In the genomic region with DNA sequence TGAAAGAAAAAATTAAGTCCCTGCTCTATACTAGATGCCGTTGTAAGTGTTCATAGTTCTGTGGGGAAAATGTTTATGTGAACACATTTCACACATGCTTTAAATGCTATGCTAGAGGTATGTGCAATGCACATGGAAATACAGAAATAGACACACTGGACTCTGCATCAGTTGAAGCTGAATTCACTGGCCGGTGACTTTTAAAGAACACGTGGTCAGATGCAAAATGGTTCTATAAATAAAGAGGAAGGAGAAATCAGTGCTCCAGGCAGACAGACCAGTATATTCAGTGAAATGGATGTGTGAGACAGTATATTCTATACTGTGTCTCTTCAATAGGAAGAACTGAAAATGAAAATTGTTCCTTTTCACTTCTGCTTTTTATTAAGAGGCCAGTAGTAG, we compare ENCODE assay signal across 10 cellular contexts. TPM values are rescaled to one million over a fixed set of nuclear protein-coding genes. Genes with fewer than 3 reads are reported as not detected.
A peak's percentile ranks its signal among the peaks of the same experiment; 100 is the strongest.
DNase-seq lines count a peak whose midpoint lies in the region; ATAC-seq and TF ChIP-seq lines count a peak whose summit lies in the region.
"Had no signal": no experiment of that assay in that cellular context is flagged by ENCODE, and none has a peak within 500 bp of the region (broad histone marks: within the 10 kb centered on the region; RNA-seq: fewer than 3 reads in every experiment).

No MANE protein-coding gene starts in this region.

- no peak overlapping the region for H3K23ac ChIP-seq in neuronal stem cell (ENCODE audit: low read depth, low read length, poor library complexity)

- H3K4me1 ChIP-seq in adrenal gland (replicated peaks in 1 of 2) (no peaks in the 10 kb centered on the region), neuronal stem cell (ENCODE audit: control insufficient read depth in 2 of 2, insufficient read depth in 1 of 2, low read depth in 1 of 2, low read length in 2 of 2) (no peaks in the 10 kb centered on the region)

- no peaks in the 10 kb centered on the region for H4K20me1 ChIP-seq in SU-DHL-6 (ENCODE audit: low read depth, low read length)

- H3K27me3 ChIP-seq in SU-DHL-6 (ENCODE audit: low read length) (no peaks in the 10 kb centered on the region), adrenal gland (no peaks in the 10 kb centered on the region), neuronal stem cell (ENCODE audit: control insufficient read depth in 3 of 3, insufficient read depth in 3 of 3, low read depth in 1 of 3, low read length in 3 of 3) (no peaks in the 10 kb centered on the region)

- H4K8ac ChIP-seq in neuronal stem cell (ENCODE audit: low read depth, low read length): no peak overlapping the region

- no peak overlapping the region for H4K91ac ChIP-seq in neuronal stem cell (ENCODE audit: low read depth, low read length, poor library complexity)

- intact Hi-C loops in adrenal gland (cut with DNase I): no loop called here

- H3K27ac ChIP-seq in SU-DHL-6 (ENCODE audit: low read depth, low read length) (peak overlapping the region; percentile 70), adrenal gland (no peak overlapping the region), neuronal stem cell (replicated peaks; ENCODE audit: low read length) (no peak overlapping the region)

- DNase-seq in GM12865 (ENCODE audit: low read depth) (peak; percentile 62), adrenal gland (no peak), NCI-H774 (lab: John Stamatoyannopoulos, UW) (no peak), NCI-H2081 (lab: John Stamatoyannopoulos, UW) (no peak), neuronal stem cell (ENCODE audit: low spot score) (no peak)

- TF ChIP-seq POLR2A in adrenal gland (IDR thresholded peaks at IDR 0.05): no peak

- H3K18ac ChIP-seq in neuronal stem cell (ENCODE audit: low read length): no peak overlapping the region

- H3K9me2 ChIP-seq in SU-DHL-6 (replicated peaks; ENCODE audit: insufficient read depth, low read length): no peaks in the 10 kb centered on the region

- TF ChIP-seq CTCF in GM12865 (IDR thresholded peaks at IDR 0.05; ENCODE audit: insufficient read depth, low read depth, low read length, missing control alignments): no peak
- no peak for TF ChIP-seq CTCF in SU-DHL-6 (IDR thresholded peaks at IDR 0.05; ENCODE audit: insufficient read depth, low read length, poor library complexity, severe bottlenecking)
- TF ChIP-seq CTCF in adrenal gland (IDR thresholded peaks at IDR 0.05): no peak

- ATAC-seq in GM21367 (IDR thresholded peaks at IDR 0.05; ENCODE audit: unreplicated experiment) (peak; percentile 100), HG03095 (IDR thresholded peaks at IDR 0.05; ENCODE audit: unreplicated experiment) (peak; percentile 99)
- ATAC-seq: Right ventricle myocardium inferior had no signal

- no peak overlapping the region for H3K9ac ChIP-seq in SU-DHL-6 (ENCODE audit: low read length)
- H3K9ac ChIP-seq in neuronal stem cell (ENCODE audit: low read depth, low read length, poor library complexity): no peak overlapping the region

- WGBS in adrenal gland, 4 donors: 44 to 59% (median 55%) methylated on average over 3 of the region's 3 CpGs
- no CpG with 5 or more reads among the region's 3 CpGs for WGBS in neuronal stem cell (ENCODE audit: extremely low coverage in 2 of 2, insufficient read length in 2 of 2, insufficient replicate concordance in 1 of 2), 2 donors

- H3K9me3 ChIP-seq in SU-DHL-6 (ENCODE audit: insufficient read depth, low read length) (no peaks in the 10 kb centered on the region), adrenal gland (replicated peaks in 1 of 3) (no peaks in the 10 kb centered on the region), neuronal stem cell (replicated peaks in 1 of 2; ENCODE audit: control insufficient read depth in 2 of 2, insufficient read depth in 1 of 2, low read depth in 1 of 2, low read length in 2 of 2) (no peaks in the 10 kb centered on the region)

- H3K36me3 ChIP-seq in SU-DHL-6 (ENCODE audit: low read length) (no peaks in the 10 kb centered on the region), adrenal gland (replicated peaks in 1 of 2) (no peaks in the 10 kb centered on the region), neuronal stem cell (replicated peaks in 1 of 2; ENCODE audit: control insufficient read depth in 2 of 2, insufficient read depth in 2 of 2, low read length in 2 of 2) (no peaks in the 10 kb centered on the region)

- H2AFZ ChIP-seq in SU-DHL-6 (ENCODE audit: low read depth, low read length, severe bottlenecking): peak overlapping the region; percentile 36
- H2AFZ ChIP-seq in neuronal stem cell (ENCODE audit: low read length): no peak overlapping the region

- no peak overlapping the region for H3K4me3 ChIP-seq in GM12865 (ENCODE audit: low read depth, low read length)
- H3K4me3 ChIP-seq in SU-DHL-6 (ENCODE audit: insufficient read depth, low read length, poor library complexity, severe bottlenecking): no peak overlapping the region
- no peak overlapping the region for H3K4me3 ChIP-seq in adrenal gland
- no peak overlapping the region for H3K4me3 ChIP-seq in neuronal stem cell (ENCODE audit: low read length in 2 of 2)

- H3K4me2 ChIP-seq in SU-DHL-6 (ENCODE audit: low read depth, low read length, poor library complexity, severe bottlenecking) (peak overlapping the region; percentile 56), neuronal stem cell (ENCODE audit: insufficient read depth, low read length, poor library complexity, severe bottlenecking) (no peak overlapping the region)

- H2AK5ac ChIP-seq in neuronal stem cell (ENCODE audit: low read depth, low read length): no peak overlapping the region

- no peaks in the 10 kb centered on the region for H3K79me2 ChIP-seq in SU-DHL-6 (ENCODE audit: insufficient read depth, low read length)

- no peak overlapping the region for H2BK5ac ChIP-seq in neuronal stem cell (ENCODE audit: low read length)

- H2BK120ac ChIP-seq in neuronal stem cell (ENCODE audit: low read depth, low read length): no peak overlapping the region

- no peaks in the 10 kb centered on the region for H3K79me1 ChIP-seq in neuronal stem cell (ENCODE audit: low read depth, low read length)

- no peak overlapping the region for H3K14ac ChIP-seq in neuronal stem cell (ENCODE audit: low read length)

- no peak overlapping the region for H3K4ac ChIP-seq in neuronal stem cell (ENCODE audit: low read length)

- no peak overlapping the region for H2BK12ac ChIP-seq in neuronal stem cell (ENCODE audit: low read length)

- H3F3A ChIP-seq in SU-DHL-6 (ENCODE audit: insufficient read depth): no peaks in the 10 kb centered on the region

- no peak overlapping the region for H2BK15ac ChIP-seq in neuronal stem cell (ENCODE audit: low read length)

RNA-seq across cellular contexts. Expression of a gene that starts 29.9 kb away (rescaled TPM):
- under 1 TPM in 7 of 8 donors, not detected in 1; 0.32 to 0.78 (median 0.55) TPM for total RNA-seq in adrenal gland
- polyA plus RNA-seq in adrenal gland: under 1 TPM; 0.24 to 0.61 (median 0.26) TPM
- polyA plus RNA-seq in neuronal stem cell (2013, experiment 1 of 2): 0.10 TPM
- 0.12 TPM for polyA plus RNA-seq in neuronal stem cell (2013, experiment 2 of 2)
- total RNA-seq: neural crest cell had no signal
